ENCODE assay signal across 8 cellular contexts in the genomic region with DNA sequence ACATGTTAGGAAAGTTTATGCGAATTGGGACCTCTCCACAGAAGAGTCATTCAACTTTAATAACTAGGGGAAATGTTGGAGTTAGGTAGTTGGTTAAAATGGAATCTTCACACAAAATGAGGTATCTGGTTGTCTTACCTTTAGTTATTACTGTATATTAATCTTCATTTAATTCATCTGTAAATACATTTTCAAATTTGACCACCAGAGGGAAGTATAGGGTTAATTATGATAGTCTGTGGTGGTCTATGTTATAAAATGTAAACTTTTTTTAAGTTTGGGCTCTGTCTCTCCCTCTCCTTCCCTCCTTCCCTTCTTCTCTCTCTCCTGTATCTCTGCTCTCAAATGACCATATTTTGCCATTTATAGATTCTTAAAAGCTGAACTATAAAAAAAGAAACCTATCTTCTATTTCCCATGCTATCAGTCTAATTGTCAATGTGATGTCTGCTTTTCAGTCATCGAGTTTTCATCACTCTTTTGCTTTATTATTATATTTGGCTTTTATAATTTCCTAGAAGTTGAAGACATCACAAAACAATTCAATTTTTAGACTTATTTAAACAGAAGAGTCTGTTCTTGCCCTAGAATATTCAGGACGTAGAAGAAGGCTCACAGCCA. TPM values are rescaled to one million over a fixed set of nuclear protein-coding genes. Genes with fewer than 3 reads are reported as not detected.
A peak's percentile ranks its signal among the peaks of the same experiment; 100 is the strongest.
DNase-seq lines count a peak whose midpoint lies in the region; ATAC-seq and TF ChIP-seq lines count a peak whose summit lies in the region.

No MANE protein-coding gene starts in this region.

- no peaks in the 10 kb centered on the region for H3K27me3 ChIP-seq in smooth muscle cell (ENCODE audit: low read depth)
- H3K27me3 ChIP-seq in CD4-positive, alpha-beta T cell (ENCODE audit: control insufficient read depth, insufficient read depth, low read length), result peaks cover 4% of the 10 kb centered on the region

- H2AFZ ChIP-seq in smooth muscle cell (ENCODE audit: low read depth), result no peak overlapping the region

- H3K27ac ChIP-seq in smooth muscle cell (ENCODE audit: low read depth), result no peak overlapping the region
- H3K27ac ChIP-seq in CD4-positive, alpha-beta T cell (ENCODE audit: low read depth, low read length), result no peak overlapping the region

- no peaks in the 10 kb centered on the region for H3K4me1 Mint-ChIP-seq in CD4-positive, alpha-beta T cell (ENCODE audit: low read depth)

- H3K36me3 ChIP-seq in smooth muscle cell (ENCODE audit: low read depth), result no peaks in the 10 kb centered on the region

- H3K9me3 ChIP-seq in smooth muscle cell (replicated peaks; ENCODE audit: low read depth), result no peaks in the 10 kb centered on the region
- H3K9me3 ChIP-seq in CD4-positive, alpha-beta T cell (ENCODE audit: control insufficient read depth, low read length), result no peaks in the 10 kb centered on the region

- no peak overlapping the region for H3K4me3 ChIP-seq in smooth muscle cell

- peaks cover 6% of the 10 kb centered on the region for H3K27me3 Mint-ChIP-seq in CD4-positive, alpha-beta T cell

- no peaks in the 10 kb centered on the region for H4K20me1 ChIP-seq in smooth muscle cell (ENCODE audit: low read depth)

- intact Hi-C loops in CD4-positive, alpha-beta T cell (cut with DNase I, micrococcal nuclease), result loop anchor here in 1 of 2 experiments (10.0 kb wide), 2 partner anchors 365 to 915 kb away; no protein-coding TSS in a partner anchor

- no peak overlapping the region for H3K27ac Mint-ChIP-seq in CD4-positive, alpha-beta T cell

- ATAC-seq in CD4-positive, alpha-beta T cell (ENCODE audit: poor library complexity), result no peak

- H3K9me3 Mint-ChIP-seq in CD4-positive, alpha-beta T cell, result no peaks in the 10 kb centered on the region

- no peaks in the 10 kb centered on the region for H3K4me1 ChIP-seq in smooth muscle cell (ENCODE audit: low read depth)

- CTCF ChIA-PET in CD4-positive, alpha-beta T cell (lab: Charles Lee), result no interaction called here

- H3K36me3 Mint-ChIP-seq in CD4-positive, alpha-beta T cell (ENCODE audit: low read depth), result no peaks in the 10 kb centered on the region

- no peak overlapping the region for H3K4me2 ChIP-seq in smooth muscle cell

- H3K79me2 ChIP-seq in smooth muscle cell (ENCODE audit: low read depth), result no peaks in the 10 kb centered on the region

- POLR2A ChIA-PET in CD4-positive, alpha-beta T cell (lab: Charles Lee), result no interaction called here

- peak; percentile 13 for DNase-seq in NCI-H2196 (lab: John Stamatoyannopoulos, UW; ENCODE audit: unreplicated experiment)
- no peak for DNase-seq in NCI-H2196 treated with DMSO at 0.1 percent for 48 hours (lab: John Stamatoyannopoulos, UW; ENCODE audit: unreplicated experiment)
- DNase-seq in NCI-H1694 (lab: John Stamatoyannopoulos, UW), result peak; percentile 20
- DNase-seq in dermis blood vessel endothelial cell, result peak; percentile 49
- no peak for DNase-seq in smooth muscle cell (lab: John Stamatoyannopoulos, UW; ENCODE audit: unreplicated experiment)
- DNase-seq in activated naive CD4-positive, alpha-beta T cell (lab: John Stamatoyannopoulos, UW), result no peak
- no peak for DNase-seq in CD4-positive, alpha-beta T cell
- no peak for DNase-seq in H4 (ENCODE audit: low spot score)

- peak; percentile 55 for TF ChIP-seq CTCF in smooth muscle cell (IDR thresholded peaks at IDR 0.05; ENCODE audit: borderline replicate concordance, insufficient read depth, poor library complexity, severe bottlenecking)
- no peak for TF ChIP-seq CTCF in CD4-positive, alpha-beta T cell (IDR thresholded peaks at IDR 0.05)

- H3F3A ChIP-seq in smooth muscle cell (ENCODE audit: low read depth), result no peaks in the 10 kb centered on the region

- H3K4me3 Mint-ChIP-seq in CD4-positive, alpha-beta T cell, result no peak overlapping the region

- WGBS in smooth muscle cell (ENCODE audit: low lambda C conversion rate), result 56% methylated on average over 3 of the region's 3 CpGs

- H3K9ac ChIP-seq in smooth muscle cell (ENCODE audit: low read depth), result no peak overlapping the region

RNA-seq across cellular contexts. Expression of a gene that starts 49.8 kb away (rescaled TPM):
- total RNA-seq in dermis blood vessel endothelial cell (3.2 and 7.7 TPM in 2 replicates), smooth muscle cell (4.4 and 13.8 TPM in 2 replicates)
- polyA plus RNA-seq in smooth muscle cell, result 0.48 and 2.7 TPM in 2 replicates
- total RNA-seq in CD4-positive, alpha-beta T cell, result under 1 TPM in 1 of 2 experiments, not detected in 1; 0.45 TPM
- 1.8 and 4.5 TPM in 2 replicates for total RNA-seq in H4 (2014; rRNA removed; shearing (Covaris generic))

Comparison
In these comparisons a context has a peak if more than half of its experiments do, and no peak if none do; other contexts are left out.
1. DNase-seq: peak in NCI-H2196 (single experiment), NCI-H1694 (single experiment) and dermis blood vessel endothelial cell (single experiment); none in NCI-H2196 treated with DMSO at 0.1 percent for 48 hours (single experiment), smooth muscle cell (single experiment), activated naive CD4-positive, alpha-beta T cell (0 of 4), CD4-positive, alpha-beta T cell (0 of 10) and H4 (single experiment).